8 cellular contexts compared by ENCODE assay signal in the genomic region with DNA sequence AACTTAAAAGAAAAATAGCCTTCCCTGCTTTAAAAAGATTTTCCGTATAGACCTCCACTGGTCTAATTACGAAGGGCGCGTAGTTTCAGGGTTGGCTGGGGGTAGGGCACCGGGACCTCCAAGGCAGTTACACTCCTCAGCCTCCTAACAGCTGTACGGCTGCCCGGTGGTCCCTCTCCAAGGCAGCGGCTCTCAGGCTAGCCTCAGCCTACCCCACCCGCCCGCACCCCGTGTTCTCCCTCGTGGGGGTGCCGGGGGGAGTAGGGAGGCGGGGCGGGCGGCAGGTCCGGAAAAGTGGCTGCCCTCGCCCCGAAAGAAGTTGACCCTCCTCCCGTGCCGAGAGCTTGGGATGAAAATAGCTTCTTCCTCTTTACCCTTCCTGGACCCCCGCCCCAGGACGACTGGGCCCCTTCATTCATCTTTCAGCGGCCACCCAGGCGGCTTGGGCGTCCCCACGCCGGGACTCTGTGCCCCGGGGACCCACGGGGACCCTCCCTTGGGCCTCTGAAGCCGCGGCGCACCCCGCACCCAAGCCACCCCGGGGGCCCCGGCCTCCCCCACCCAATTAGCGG. TPM values are rescaled to one million over a fixed set of nuclear protein-coding genes. Genes with fewer than 3 reads are reported as not detected.
A peak's percentile ranks its signal among the peaks of the same experiment; 100 is the strongest.
DNase-seq lines count a peak whose midpoint lies in the region; ATAC-seq and TF ChIP-seq lines count a peak whose summit lies in the region.

No MANE protein-coding gene starts in this region.

- H3K27me3 ChIP-seq in neuron (ENCODE audit: insufficient read depth, low read length), result no peaks in the 10 kb centered on the region

- H3K9me3 ChIP-seq in neuron (ENCODE audit: low read length), result no peaks in the 10 kb centered on the region

- H3K36me3 Mint-ChIP-seq in activated CD4-positive, alpha-beta T cell treated with anti-CD3 and anti-CD28 coated beads for 36 hours (ENCODE audit: low read depth), result peaks cover 14% of the 10 kb centered on the region
- peaks cover 4% of the 10 kb centered on the region for H3K36me3 Mint-ChIP-seq in activated T-helper 1 cell treated with anti-CD3 and anti-CD28 coated beads, Interleukin-12 subunit alpha, Interleukin-12 subunit beta, Interleukin-2, Interleukin-4 antibody, amounts not matched to agents 30 ng/mL and 10 ng/mL and 1 ng/mL, durations not matched to agents 14 hours and 24 hours and 36 hours (ENCODE audit: low read depth)

- CTCF ChIA-PET in activated CD4-positive, alpha-beta T cell treated with anti-CD3 and anti-CD28 coated beads for 36 hours (lab: Charles Lee), result interaction anchor here (0.7 to 0.9 kb wide), 3 partner anchors 16 to 94 kb away, joined by 3 read pairs; no protein-coding TSS in a partner anchor

- peaks cover 23% of the 10 kb centered on the region for H3K4me1 ChIP-seq in neuron (ENCODE audit: insufficient read depth, low read length)

- H3K36me3 ChIP-seq in neuron (ENCODE audit: insufficient read depth, low read length), result no peaks in the 10 kb centered on the region

- peak; percentile 5 for ATAC-seq in activated CD4-positive, alpha-beta T cell treated with anti-CD3 and anti-CD28 coated beads for 36 hours
- no peak for ATAC-seq in GM21526 (IDR thresholded peaks at IDR 0.05; ENCODE audit: low FRiP score, unreplicated experiment)

- POLR2A ChIA-PET in activated CD4-positive, alpha-beta T cell treated with anti-CD3 and anti-CD28 coated beads for 36 hours (lab: Charles Lee), result no interaction called here

- H3K27me3 Mint-ChIP-seq in activated CD4-positive, alpha-beta T cell treated with anti-CD3 and anti-CD28 coated beads for 36 hours, result no peaks in the 10 kb centered on the region
- H3K27me3 Mint-ChIP-seq in activated T-helper 1 cell treated with anti-CD3 and anti-CD28 coated beads, Interleukin-12 subunit alpha, Interleukin-12 subunit beta, Interleukin-2, Interleukin-4 antibody, amounts not matched to agents 30 ng/mL and 10 ng/mL and 1 ng/mL, durations not matched to agents 14 hours and 24 hours and 36 hours (ENCODE audit: insufficient read depth), result peaks cover 1% of the 10 kb centered on the region

- no peaks in the 10 kb centered on the region for H3K9me3 Mint-ChIP-seq in activated CD4-positive, alpha-beta T cell treated with anti-CD3 and anti-CD28 coated beads for 36 hours (ENCODE audit: low read depth)
- H3K9me3 Mint-ChIP-seq in activated T-helper 1 cell treated with anti-CD3 and anti-CD28 coated beads, Interleukin-12 subunit alpha, Interleukin-12 subunit beta, Interleukin-2, Interleukin-4 antibody, amounts not matched to agents 30 ng/mL and 10 ng/mL and 1 ng/mL, durations not matched to agents 14 hours and 24 hours and 36 hours, result no peaks in the 10 kb centered on the region

- H3K27ac Mint-ChIP-seq in activated CD4-positive, alpha-beta T cell treated with anti-CD3 and anti-CD28 coated beads for 36 hours, result peak overlapping the region; percentile 75
- H3K27ac Mint-ChIP-seq in activated T-helper 1 cell treated with anti-CD3 and anti-CD28 coated beads, Interleukin-12 subunit alpha, Interleukin-12 subunit beta, Interleukin-2, Interleukin-4 antibody, amounts not matched to agents 30 ng/mL and 10 ng/mL and 1 ng/mL, durations not matched to agents 14 hours and 24 hours and 36 hours, result peak overlapping the region; percentile 23

- peak; percentile 47 for DNase-seq in activated CD4-positive, alpha-beta T cell treated with anti-CD3 and anti-CD28 coated beads for 36 hours
- no peak for DNase-seq in activated CD4-positive, alpha-beta T cell treated with anti-CD3 and anti-CD28 coated beads, Interleukin-2, amount 50 U/mL, for 4 hours
- DNase-seq in NCI-H1092 (lab: John Stamatoyannopoulos, UW) (peak; percentile 5), fibroblast of the aortic adventitia (ENCODE audit: low read depth) (no peak), NCI-H345 treated with DMSO at 0.1 percent for 48 hours (lab: John Stamatoyannopoulos, UW; ENCODE audit: unreplicated experiment) (no peak)
- no peak for DNase-seq in activated T-helper 1 cell treated with anti-CD3 and anti-CD28 coated beads, Interleukin-12 subunit alpha, Interleukin-12 subunit beta, Interleukin-2, Interleukin-4 antibody, amounts not matched to agents 30 ng/mL and 10 ng/mL and 1 ng/mL, durations not matched to agents 14 hours and 24 hours and 36 hours (ENCODE audit: low spot score)

- H3K4me1 Mint-ChIP-seq in activated CD4-positive, alpha-beta T cell treated with anti-CD3 and anti-CD28 coated beads for 36 hours, result peaks cover 27% of the 10 kb centered on the region
- peaks cover 18% of the 10 kb centered on the region for H3K4me1 Mint-ChIP-seq in activated T-helper 1 cell treated with anti-CD3 and anti-CD28 coated beads, Interleukin-12 subunit alpha, Interleukin-12 subunit beta, Interleukin-2, Interleukin-4 antibody, amounts not matched to agents 30 ng/mL and 10 ng/mL and 1 ng/mL, durations not matched to agents 14 hours and 24 hours and 36 hours (ENCODE audit: low read depth)

- H3K4me3 ChIP-seq in fibroblast of the aortic adventitia (ENCODE audit: low read depth, low read length) (peak overlapping the region; percentile 75), neuron (ENCODE audit: low read length) (peak overlapping the region; percentile 92)

- intact Hi-C loops in activated CD4-positive, alpha-beta T cell treated with anti-CD3 and anti-CD28 coated beads for 36 hours (cut with DNase I, micrococcal nuclease), result loop anchor here (5.0 to 10.0 kb wide), 3 partner anchors 69 to 1123 kb away; partner anchors contain the start of genes XRCC3 (in 1 of the 2) and ZFYVE21 (in 1 of the 2)
- intact Hi-C loops in activated T-helper 1 cell treated with anti-CD3 and anti-CD28 coated beads, Interleukin-12 subunit alpha, Interleukin-12 subunit beta, Interleukin-2, Interleukin-4 antibody, amounts not matched to agents 30 ng/mL and 10 ng/mL and 1 ng/mL, durations not matched to agents 14 hours and 24 hours and 36 hours (cut with micrococcal nuclease), result loop anchor here (5.0 kb wide), 3 partner anchors 274 to 769 kb away; partner anchors contain the start of genes EIF5 and ZNF839

- no peak for TF ChIP-seq CTCF in fibroblast of the aortic adventitia (IDR thresholded peaks at IDR 0.05; ENCODE audit: insufficient read depth, low read length)

- H3K4me3 Mint-ChIP-seq in activated CD4-positive, alpha-beta T cell treated with anti-CD3 and anti-CD28 coated beads for 36 hours, result peak overlapping the region; percentile 80
- H3K4me3 Mint-ChIP-seq in activated T-helper 1 cell treated with anti-CD3 and anti-CD28 coated beads, Interleukin-12 subunit alpha, Interleukin-12 subunit beta, Interleukin-2, Interleukin-4 antibody, amounts not matched to agents 30 ng/mL and 10 ng/mL and 1 ng/mL, durations not matched to agents 14 hours and 24 hours and 36 hours, result peak overlapping the region; percentile 78

- H2AFZ ChIP-seq in neuron (ENCODE audit: low read depth, low read length), result peak overlapping the region; percentile 88

RNA-seq across cellular contexts. Expression of gene RCOR1, which starts 1.0 kb away (rescaled TPM):
- total RNA-seq in activated CD4-positive, alpha-beta T cell treated with anti-CD3 and anti-CD28 coated beads for 36 hours, result 10 to 100 TPM; 14.8 to 15.3 TPM
- 23.9 and 25.2 TPM in 2 replicates for total RNA-seq in activated T-helper 1 cell treated with anti-CD3 and anti-CD28 coated beads, Interleukin-12 subunit alpha, Interleukin-12 subunit beta, Interleukin-2, Interleukin-4 antibody, amounts not matched to agents 30 ng/mL and 10 ng/mL and 1 ng/mL, durations not matched to agents 14 hours and 24 hours and 36 hours
- total RNA-seq in fibroblast of the aortic adventitia (ENCODE audit: low replicate concordance), result 12.5 and 14.4 TPM in 2 replicates

Comparison
In these comparisons a context has a peak if more than half of its experiments do, and no peak if none do; other contexts are left out.
1. DNase-seq: peak in activated CD4-positive, alpha-beta T cell treated with anti-CD3 and anti-CD28 coated beads for 36 hours (single experiment) and NCI-H1092 (single experiment); none in activated CD4-positive, alpha-beta T cell treated with anti-CD3 and anti-CD28 coated beads, Interleukin-2, amount 50 U/mL, for 4 hours (0 of 2), activated T-helper 1 cell treated with anti-CD3 and anti-CD28 coated beads, Interleukin-12 subunit alpha, Interleukin-12 subunit beta, Interleukin-2, Interleukin-4 antibody, amounts not matched to agents 30 ng/mL and 10 ng/mL and 1 ng/mL, durations not matched to agents 14 hours and 24 hours and 36 hours (single experiment), fibroblast of the aortic adventitia (single experiment) and NCI-H345 treated with DMSO at 0.1 percent for 48 hours (single experiment).